In the genomic region with DNA sequence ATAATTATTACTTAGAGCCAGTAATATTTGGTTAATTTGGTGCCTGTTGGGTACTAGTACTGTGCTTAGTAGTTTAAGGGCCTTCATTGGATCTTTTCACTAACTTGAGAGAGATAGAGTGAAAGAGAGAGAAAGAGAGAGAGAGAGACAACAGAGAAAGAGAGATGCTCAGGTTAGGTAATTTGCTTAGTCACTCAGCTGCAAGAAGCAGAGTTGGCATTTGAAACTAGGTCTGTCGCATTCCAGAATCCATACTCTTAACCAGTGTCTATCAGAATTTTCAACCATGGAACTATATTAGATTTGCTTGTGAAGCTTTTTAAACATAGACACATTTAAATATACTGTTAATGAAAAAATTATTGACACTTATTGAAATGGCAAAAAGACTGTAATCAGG, we compare ENCODE assay signal across 18 cellular contexts. TPM values are rescaled to one million over a fixed set of nuclear protein-coding genes. Genes with fewer than 3 reads are reported as not detected.
DNase-seq lines count a peak whose midpoint lies in the region; ATAC-seq and TF ChIP-seq lines count a peak whose summit lies in the region.
"Had no signal": no experiment of that assay in that cellular context is flagged by ENCODE, and none has a peak within 500 bp of the region (broad histone marks: within the 10 kb centered on the region; RNA-seq: fewer than 3 reads in every experiment).

No MANE protein-coding gene starts in this region.

- DNase-seq in heart left ventricle (no peak), Right ventricle myocardium inferior (ENCODE audit: missing footprints) (no peak), adipocyte (ENCODE audit: low read depth) (peak; percentile 46), fibroblast of mammary gland (ENCODE audit: low read depth) (peak; percentile 50), smooth muscle cell (lab: John Stamatoyannopoulos, UW; ENCODE audit: unreplicated experiment) (no peak), mesenteric fat pad (ENCODE audit: low spot score) (no peak)
- DNase-seq in activated CD4-positive, alpha-beta T cell treated with anti-CD3 and anti-CD28 coated beads, Interleukin-2, amount 50 U/mL, for 48 hours: no peak
- DNase-seq: 8988T; activated CD4-positive, alpha-beta T cell treated with anti-CD3 and anti-CD28 coated beads for 48 hours; CD4-positive, CD25-positive, alpha-beta regulatory T cell; erythroblast; natural killer cell; NCI-H1092; NCI-H82 had no signal

- H3K9me3 ChIP-seq in heart left ventricle: no peaks in the 10 kb centered on the region
- no peaks in the 10 kb centered on the region for H3K9me3 ChIP-seq in adipocyte (ENCODE audit: control insufficient read depth, low read length)
- no peaks in the 10 kb centered on the region for H3K9me3 ChIP-seq in smooth muscle cell (replicated peaks; ENCODE audit: low read depth)
- H3K9me3 ChIP-seq: ascending aorta had no signal

- H4K20me1 ChIP-seq in smooth muscle cell (ENCODE audit: low read depth): no peaks in the 10 kb centered on the region

- peak overlapping the region; percentile 51 to 91 (median 73) for H3K27ac ChIP-seq in heart left ventricle
- peak overlapping the region; percentile 47 for H3K27ac ChIP-seq in smooth muscle cell (ENCODE audit: low read depth)
- H3K27ac ChIP-seq: ascending aorta, KMS-11 had no signal

- H3K9ac ChIP-seq in adipocyte (ENCODE audit: low read length) (no peak overlapping the region), smooth muscle cell (ENCODE audit: low read depth) (no peak overlapping the region)
- H3K9ac ChIP-seq: KMS-11 had no signal

- peaks cover 0 to 45% (median 16%) of the 10 kb centered on the region in 12 donors for H3K4me1 ChIP-seq in heart left ventricle
- H3K4me1 ChIP-seq in adipocyte (ENCODE audit: control insufficient read depth, insufficient read depth, low read length): peaks cover 14% of the 10 kb centered on the region
- H3K4me1 ChIP-seq in smooth muscle cell (ENCODE audit: low read depth): peaks cover 7% of the 10 kb centered on the region

- no peak for TF ChIP-seq CTCF in heart left ventricle (IDR thresholded peaks at IDR 0.05)
- TF ChIP-seq CTCF in fibroblast of mammary gland (conservative IDR thresholded peaks at IDR 0.05; ENCODE audit: control insufficient read depth, insufficient read depth, low read depth, low read length): no peak
- TF ChIP-seq CTCF in smooth muscle cell (IDR thresholded peaks at IDR 0.05; ENCODE audit: borderline replicate concordance, insufficient read depth, poor library complexity, severe bottlenecking): no peak

- H3K4me2 ChIP-seq in smooth muscle cell: no peak overlapping the region
- H3K4me2 ChIP-seq: KMS-11 had no signal

- H3K36me3 ChIP-seq in heart left ventricle (no peaks in the 10 kb centered on the region), adipocyte (ENCODE audit: control insufficient read depth, insufficient read depth, low read length, severe bottlenecking) (no peaks in the 10 kb centered on the region), smooth muscle cell (ENCODE audit: low read depth) (no peaks in the 10 kb centered on the region)
- H3K36me3 ChIP-seq: ascending aorta had no signal

- no peak overlapping the region for H2AFZ ChIP-seq in smooth muscle cell (ENCODE audit: low read depth)

- TF ChIP-seq POLR2A in heart left ventricle (IDR thresholded peaks at IDR 0.05): no peak

- H3K27me3 ChIP-seq in heart left ventricle: no peaks in the 10 kb centered on the region
- H3K27me3 ChIP-seq in adipocyte (replicated peaks; ENCODE audit: control insufficient read depth, insufficient read depth, low read length): no peaks in the 10 kb centered on the region
- H3K27me3 ChIP-seq in smooth muscle cell (ENCODE audit: low read depth): no peaks in the 10 kb centered on the region
- H3K27me3 ChIP-seq: ascending aorta had no signal

- no peaks in the 10 kb centered on the region for H3K79me2 ChIP-seq in smooth muscle cell (ENCODE audit: low read depth)

- WGBS in heart left ventricle, 4 donors: 47 to 94% (median 87%) methylated on average over 1 of the region's 1 CpG
- WGBS in smooth muscle cell (ENCODE audit: low lambda C conversion rate): 81% methylated on average over 1 of the region's 1 CpG

- intact Hi-C loops in heart left ventricle (cut with DNase I): no loop called here
- intact Hi-C loops in Right ventricle myocardium inferior (cut with DNase I): no loop called here

- ATAC-seq in heart left ventricle: no peak
- no peak for ATAC-seq in Right ventricle myocardium inferior
- ATAC-seq in GM18498 (IDR thresholded peaks at IDR 0.05; ENCODE audit: unreplicated experiment): no peak
- ATAC-seq: natural killer cell; stimulated activated memory B cell treated with anti-CD40 and anti-IgM and Interleukin-4, amounts not matched to agents 10 μg/mL and 1 μg/mL and 100 μg/mL, for 72 hours had no signal

- H3K4me3 ChIP-seq in heart left ventricle: no peak overlapping the region
- no peak overlapping the region for H3K4me3 ChIP-seq in adipocyte (ENCODE audit: low read length)
- no peak overlapping the region for H3K4me3 ChIP-seq in fibroblast of mammary gland (ENCODE audit: control insufficient read depth, low read depth, low read length)
- H3K4me3 ChIP-seq in smooth muscle cell: no peak overlapping the region
- H3K4me3 ChIP-seq: ascending aorta had no signal

- no peaks in the 10 kb centered on the region for H3F3A ChIP-seq in smooth muscle cell (ENCODE audit: low read depth)

RNA-seq across cellular contexts. Expression of gene NUDT16, which starts 31.1 kb away (rescaled TPM):
- total RNA-seq in heart left ventricle: 10 to 100 TPM; 27.6 to 49.6 (median 33.9) TPM
- polyA plus RNA-seq in heart left ventricle: 10 to 100 TPM; 32.9 to 68.2 TPM
- 23.3 TPM for total RNA-seq in Right ventricle myocardium inferior
- total RNA-seq in smooth muscle cell: 5.6 and 7.8 TPM in 2 replicates
- 8.4 and 9.0 TPM in 2 replicates for polyA plus RNA-seq in smooth muscle cell
- total RNA-seq in mesenteric fat pad: 26.9 TPM

Comparison
In these comparisons a context has a peak if more than half of its experiments do, and no peak if none do; other contexts are left out.
1. DNase-seq: peak in adipocyte (single experiment) and fibroblast of mammary gland (single experiment); none in heart left ventricle (0 of 5), Right ventricle myocardium inferior (single experiment), smooth muscle cell (single experiment), mesenteric fat pad (single experiment) and activated CD4-positive, alpha-beta T cell treated with anti-CD3 and anti-CD28 coated beads, Interleukin-2, amount 50 U/mL, for 48 hours (0 of 2).